In genomic region chr2:126750506-126750905, GRCh38 we compare ENCODE assay signal across 29 cellular contexts.
"Had no signal": no experiment of that assay in that cellular context is flagged by ENCODE, and none has a peak within 500 bp of the region (broad histone marks: within the 10 kb centered on the region; RNA-seq: fewer than 3 reads in every experiment).

No MANE protein-coding gene starts in this region.

- H3K27ac ChIP-seq: brain microvascular endothelial cell, gastrocnemius medialis, hepatocyte, ovary, uterus had no signal

- H3K36me3 Mint-ChIP-seq: activated naive CD4-positive, alpha-beta T cell treated with anti-CD3 and anti-CD28 coated beads, Interleukin-2, amount 10 ng/mL, durations not matched to agents 7 days and 5 days; activated naive CD8-positive, alpha-beta T cell treated with anti-CD3 and anti-CD28 coated beads, Interleukin-2, amount 10 ng/mL, durations not matched to agents 7 days and 5 days; naive thymus-derived CD4-positive, alpha-beta T cell; stimulated activated memory B cell treated with anti-CD40 and anti-IgM and Interleukin-4, amounts not matched to agents 10 μg/mL and 1 μg/mL and 100 μg/mL, for 72 hours; type B pancreatic cell had no signal

- H3K4me1 Mint-ChIP-seq: stimulated activated memory B cell treated with anti-CD40 and anti-IgM and Interleukin-4, amounts not matched to agents 10 μg/mL and 1 μg/mL and 100 μg/mL, for 72 hours had no signal

- H3K4me3 Mint-ChIP-seq: activated CD4-positive, alpha-beta T cell treated with anti-CD3 and anti-CD28 coated beads for 36 hours; activated naive CD4-positive, alpha-beta T cell treated with anti-CD3 and anti-CD28 coated beads, Interleukin-2, amount 10 ng/mL, durations not matched to agents 7 days and 5 days; activated naive CD8-positive, alpha-beta T cell treated with anti-CD3 and anti-CD28 coated beads, Interleukin-2, amount 10 ng/mL, durations not matched to agents 7 days and 5 days; effector memory CD8-positive, alpha-beta T cell; naive thymus-derived CD4-positive, alpha-beta T cell; stimulated activated memory B cell treated with anti-CD40 and anti-IgM and Interleukin-4, amounts not matched to agents 10 μg/mL and 1 μg/mL and 100 μg/mL, for 72 hours; stimulated activated naive CD8-positive, alpha-beta T cell treated with anti-CD3 and anti-CD28 coated beads, Interleukin-15, amount 100 ng/mL, for 72 hours; type B pancreatic cell had no signal

- DNase-seq: activated CD4-positive, alpha-beta T cell treated with anti-CD3 and anti-CD28 coated beads for 36 hours; activated CD4-positive, CD25-positive, alpha-beta regulatory T cell; activated gamma-delta T cell; activated naive CD4-positive, alpha-beta T cell treated with anti-CD3 and anti-CD28 coated beads, Interleukin-2, amount 10 ng/mL, durations not matched to agents 7 days and 5 days; activated naive CD8-positive, alpha-beta T cell treated with anti-CD3 and anti-CD28 coated beads, Interleukin-2, amount 10 ng/mL, durations not matched to agents 7 days and 5 days; activated T-cell treated with anti-CD3 and anti-CD28 coated beads, Interleukin-2, amount 50 U/mL, for 1 hour; amniotic stem cell; brain microvascular endothelial cell; cortex of kidney; effector memory CD8-positive, alpha-beta T cell; erythroblast; gastrocnemius medialis; left cardiac atrium; left ventricle myocardium superior; mammary epithelial cell; naive thymus-derived CD4-positive, alpha-beta T cell; ovary; retina; stimulated activated CD4-positive, alpha-beta T cell treated with anti-CD3 and anti-CD28 coated beads, Interleukin-1b, Interleukin-23, amount 100 ng/mL, for 48 hours; stimulated activated CD4-positive, alpha-beta T cell treated with anti-CD3 and anti-CD28 coated beads, Interleukin-4, amount 100 ng/mL, for 4 hours; stimulated activated CD8-positive, alpha-beta memory T cell treated with anti-CD3 and anti-CD28 coated beads, Interleukin-4, amount 100 ng/mL, for 48 hours; stimulated activated naive CD8-positive, alpha-beta T cell treated with anti-CD3 and anti-CD28 coated beads, Interleukin-15, amount 100 ng/mL, for 72 hours; substantia nigra; uterus had no signal

- H3K27me3 ChIP-seq: brain microvascular endothelial cell, gastrocnemius medialis, hepatocyte, ovary, uterus had no signal

- H3K27ac Mint-ChIP-seq: activated CD4-positive, alpha-beta T cell treated with anti-CD3 and anti-CD28 coated beads for 36 hours; activated naive CD4-positive, alpha-beta T cell treated with anti-CD3 and anti-CD28 coated beads, Interleukin-2, amount 10 ng/mL, durations not matched to agents 7 days and 5 days; activated naive CD8-positive, alpha-beta T cell treated with anti-CD3 and anti-CD28 coated beads, Interleukin-2, amount 10 ng/mL, durations not matched to agents 7 days and 5 days; progenitor cell of endocrine pancreas; stimulated activated memory B cell treated with anti-CD40 and anti-IgM and Interleukin-4, amounts not matched to agents 10 μg/mL and 1 μg/mL and 100 μg/mL, for 72 hours; type B pancreatic cell had no signal

- H3K4me1 ChIP-seq: gastrocnemius medialis, uterus had no signal

- H3K36me3 ChIP-seq: brain microvascular endothelial cell, gastrocnemius medialis, ovary, uterus had no signal

- ATAC-seq: activated CD4-positive, alpha-beta T cell treated with anti-CD3 and anti-CD28 coated beads for 36 hours; effector memory CD8-positive, alpha-beta T cell; gastrocnemius medialis; left cardiac atrium; left ventricle myocardium superior; naive thymus-derived CD4-positive, alpha-beta T cell; stimulated activated memory B cell treated with anti-CD40 and anti-IgM and Interleukin-4, amounts not matched to agents 10 μg/mL and 1 μg/mL and 100 μg/mL, for 72 hours; stimulated activated naive CD8-positive, alpha-beta T cell treated with anti-CD3 and anti-CD28 coated beads, Interleukin-15, amount 100 ng/mL, for 72 hours had no signal

- H3K27me3 Mint-ChIP-seq: activated CD4-positive, alpha-beta T cell treated with anti-CD3 and anti-CD28 coated beads for 36 hours; activated naive CD8-positive, alpha-beta T cell treated with anti-CD3 and anti-CD28 coated beads, Interleukin-2, amount 10 ng/mL, durations not matched to agents 7 days and 5 days; effector memory CD8-positive, alpha-beta T cell; stimulated activated naive CD8-positive, alpha-beta T cell treated with anti-CD3 and anti-CD28 coated beads, Interleukin-15, amount 100 ng/mL, for 72 hours had no signal

- H3K4me3 ChIP-seq: gastrocnemius medialis, hepatocyte, ovary, smooth muscle cell, uterus had no signal

- H3K9me3 ChIP-seq: gastrocnemius medialis, ovary, uterus had no signal

- H3K9me3 Mint-ChIP-seq: activated naive CD4-positive, alpha-beta T cell treated with anti-CD3 and anti-CD28 coated beads, Interleukin-2, amount 10 ng/mL, durations not matched to agents 7 days and 5 days; activated naive CD8-positive, alpha-beta T cell treated with anti-CD3 and anti-CD28 coated beads, Interleukin-2, amount 10 ng/mL, durations not matched to agents 7 days and 5 days; effector memory CD8-positive, alpha-beta T cell; naive thymus-derived CD4-positive, alpha-beta T cell; stimulated activated memory B cell treated with anti-CD40 and anti-IgM and Interleukin-4, amounts not matched to agents 10 μg/mL and 1 μg/mL and 100 μg/mL, for 72 hours; stimulated activated naive CD8-positive, alpha-beta T cell treated with anti-CD3 and anti-CD28 coated beads, Interleukin-15, amount 100 ng/mL, for 72 hours; type B pancreatic cell had no signal
